30 cellular contexts compared by ENCODE assay signal in the genomic region with DNA sequence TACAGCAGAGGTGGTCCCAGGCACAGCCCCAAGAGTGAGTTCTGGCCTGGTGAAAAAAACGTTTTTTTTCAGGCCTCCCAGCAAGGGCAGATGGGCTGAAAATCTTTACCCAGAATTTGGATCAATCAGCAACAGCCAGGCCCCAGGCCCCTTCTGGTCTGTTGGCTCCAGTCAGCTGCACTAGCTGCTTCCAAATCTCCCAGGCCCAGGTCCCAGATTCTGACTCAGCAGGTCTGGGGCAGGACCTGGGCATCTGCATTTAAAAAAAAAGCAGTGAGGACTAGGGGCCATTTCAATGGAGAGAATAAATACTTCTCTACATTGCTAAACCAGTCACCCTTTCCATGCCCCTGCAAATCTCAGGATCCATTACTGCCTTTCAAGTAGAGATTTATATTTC. TPM values are rescaled to one million over a fixed set of nuclear protein-coding genes. Genes with fewer than 3 reads are reported as not detected.
DNase-seq lines count a peak whose midpoint lies in the region; ATAC-seq, FAIRE-seq and TF ChIP-seq lines count a peak whose summit lies in the region.
"Had no signal": no experiment of that assay in that cellular context is flagged by ENCODE, and none has a peak within 500 bp of the region (broad histone marks: within the 10 kb centered on the region; RNA-seq: fewer than 3 reads in every experiment).

No MANE protein-coding gene starts in this region.

- no peak overlapping the region for H3K18ac ChIP-seq in neuronal stem cell (ENCODE audit: low read length)

- H3K9me3 Mint-ChIP-seq in glutamatergic neuron (ENCODE audit: unreplicated experiment), result peaks cover 17% of the 10 kb centered on the region
- H3K9me3 Mint-ChIP-seq: activated CD4-positive, alpha-beta T cell treated with anti-CD3 and anti-CD28 coated beads, Interleukin-2, amount 10 ng/mL, durations not matched to agents 24 days and 14 days; activated naive CD8-positive, alpha-beta T cell treated with anti-CD3 and anti-CD28 coated beads, Interleukin-2, amount 10 ng/mL, durations not matched to agents 7 days and 5 days; activated T-cell treated with anti-CD3 and anti-CD28 coated beads, Interleukin-2, amount 50 U/mL, for 24 hours; immature natural killer cell; naive thymus-derived CD8-positive, alpha-beta T cell had no signal

- peaks cover 12% of the 10 kb centered on the region; the same call in 1 of the 2 replicates for H3K4me1 ChIP-seq in HUES64 (ENCODE audit: insufficient read depth, low read length)
- H3K4me1 ChIP-seq in K562 (replicated peaks in 1 of 2; ENCODE audit: control insufficient read depth in 2 of 2, insufficient read depth in 2 of 2, low read length in 2 of 2), result peaks cover 6 to 7% of the 10 kb centered on the region in 2 experiments; a peak in 4 of 5 replicates
- peaks cover 21 to 22% of the 10 kb centered on the region in 2 donors for H3K4me1 ChIP-seq in neuronal stem cell (ENCODE audit: control insufficient read depth in 2 of 2, insufficient read depth in 1 of 2, low read depth in 1 of 2, low read length in 2 of 2)

- intact Hi-C loops in K562 (cut with micrococcal nuclease), result no loop called here

- no peak overlapping the region for H2BK120ac ChIP-seq in neuronal stem cell (ENCODE audit: low read depth, low read length)

- peak overlapping the region; percentile 11 for H3K4me3 Mint-ChIP-seq in glutamatergic neuron (ENCODE audit: unreplicated experiment)
- H3K4me3 Mint-ChIP-seq: activated CD4-positive, alpha-beta T cell treated with anti-CD3 and anti-CD28 coated beads, Interleukin-2, amount 10 ng/mL, durations not matched to agents 24 days and 14 days; activated naive CD8-positive, alpha-beta T cell treated with anti-CD3 and anti-CD28 coated beads, Interleukin-2, amount 10 ng/mL, durations not matched to agents 7 days and 5 days; activated T-cell treated with anti-CD3 and anti-CD28 coated beads, Interleukin-2, amount 50 U/mL, for 24 hours; immature natural killer cell; naive thymus-derived CD8-positive, alpha-beta T cell had no signal

- no peaks in the 10 kb centered on the region for H3K36me3 ChIP-seq in HUES64 (ENCODE audit: insufficient read depth, low read length)
- H3K36me3 ChIP-seq in K562 (ENCODE audit: control insufficient read depth, insufficient read depth, low read length), result no peaks in the 10 kb centered on the region
- H3K36me3 ChIP-seq in neuronal stem cell (replicated peaks in 1 of 2; ENCODE audit: control insufficient read depth in 2 of 2, insufficient read depth in 2 of 2, low read length in 2 of 2), result no peaks in the 10 kb centered on the region
- H3K36me3 ChIP-seq: ovary had no signal

- peaks cover 2% of the 10 kb centered on the region for H3K79me1 ChIP-seq in neuronal stem cell (ENCODE audit: low read depth, low read length)

- no peak overlapping the region for H3K4ac ChIP-seq in neuronal stem cell (ENCODE audit: low read length)

- H3K23ac ChIP-seq in neuronal stem cell (ENCODE audit: low read depth, low read length, poor library complexity), result no peak overlapping the region

- POLR2A ChIA-PET in K562 (lab: Yijun Ruan, JAX), result interaction anchor here (1.0 kb wide), 1 partner anchor 184 kb away, joined by 3 read pairs; no protein-coding TSS in a partner anchor

- H2AK5ac ChIP-seq in neuronal stem cell (ENCODE audit: low read depth, low read length), result no peak overlapping the region

- H2AFZ ChIP-seq in K562 (ENCODE audit: low read depth, low read length) (no peak overlapping the region), neuronal stem cell (ENCODE audit: low read length) (no peak overlapping the region)

- no peak for ATAC-seq in K562
- ATAC-seq: naive thymus-derived CD8-positive, alpha-beta T cell; upper lobe of right lung had no signal

- no peak overlapping the region for H4K91ac ChIP-seq in neuronal stem cell (ENCODE audit: low read depth, low read length, poor library complexity)

- no peak for FAIRE-seq in K562 (lab: Jason Lieb, UNC)

- H3K27me3 ChIP-seq in HUES64 (ENCODE audit: insufficient read depth, low read length) (peaks cover 29% of the 10 kb centered on the region), K562 (ENCODE audit: control insufficient read depth in 2 of 2, insufficient read depth in 2 of 2, low read length in 2 of 2) (peaks cover 43 to 74% of the 10 kb centered on the region in 2 experiments), neuronal stem cell (ENCODE audit: control insufficient read depth in 3 of 3, insufficient read depth in 3 of 3, low read depth in 1 of 3, low read length in 3 of 3) (peaks cover 0 to 17% (median 3%) of the 10 kb centered on the region in 3 experiments)
- H3K27me3 ChIP-seq: BLaER1, ovary, right atrium auricular region, upper lobe of right lung had no signal

- no peak overlapping the region for H2BK15ac ChIP-seq in neuronal stem cell (ENCODE audit: low read length)

- in situ Hi-C loops in K562 (cut with MboI), result no loop called here

- no peak overlapping the region for H3K14ac ChIP-seq in neuronal stem cell (ENCODE audit: low read length)

- H3K27me3 Mint-ChIP-seq in glutamatergic neuron (ENCODE audit: unreplicated experiment), result peaks cover 9% of the 10 kb centered on the region

- TF ChIP-seq POLR2A in K562 (conservative IDR thresholded peaks at IDR 0.05), result no peak

- no peaks in the 10 kb centered on the region for H3K79me2 ChIP-seq in K562 (ENCODE audit: control insufficient read depth, insufficient read depth, low read length)

- H3K27ac ChIP-seq in HUES64 (ENCODE audit: low read depth, low read length) (peak overlapping the region; percentile 23; the same call in 1 of the 2 replicates), K562 (ENCODE audit: extremely low read depth, low read depth, low read length) (no peak overlapping the region), neuronal stem cell (replicated peaks; ENCODE audit: low read length) (peak overlapping the region; percentile 67)
- H3K27ac ChIP-seq: BLaER1, KMS-11, ovary, right atrium auricular region, upper lobe of right lung, VCaP had no signal

- 5% methylated on average over 1 of the region's 1 CpG for WGBS in HUES64
- WGBS in K562 (ENCODE audit: insufficient coverage, low coverage, missing lambda C conversion rate), result 0% methylated on average over 1 of the region's 1 CpG
- WGBS in neuronal stem cell (ENCODE audit: extremely low coverage in 2 of 2, insufficient read length in 2 of 2, insufficient replicate concordance in 1 of 2), 2 donors, result no CpG with 5 or more reads among the region's 1 CpG

- TF ChIP-seq RAD21 in K562 (CRISPR knock-in tag; conservative IDR thresholded peaks at IDR 0.05 in 1 of 2, IDR thresholded peaks at IDR 0.05 in 1 of 2), result no peak

- TF ChIP-seq EP300 in K562 (IDR thresholded peaks at IDR 0.05; ENCODE audit: low read length), result no peak

- H3K4me2 ChIP-seq in K562 (ENCODE audit: insufficient read depth, low read length) (no peak overlapping the region), neuronal stem cell (ENCODE audit: insufficient read depth, low read length, poor library complexity, severe bottlenecking) (no peak overlapping the region)
- H3K4me2 ChIP-seq: BLaER1, KMS-11 had no signal

- no peaks in the 10 kb centered on the region for H3K9me1 ChIP-seq in K562 (ENCODE audit: control insufficient read depth, insufficient read depth, low read length)

- H2BK5ac ChIP-seq in neuronal stem cell (ENCODE audit: low read length), result no peak overlapping the region

- H3K4me3 ChIP-seq in HUES64 (ENCODE audit: low read length), result no peak overlapping the region
- no peak overlapping the region for H3K4me3 ChIP-seq in K562
- no peak overlapping the region for H3K4me3 ChIP-seq in neuronal stem cell (ENCODE audit: low read length in 2 of 2)
- H3K4me3 ChIP-seq: BLaER1, dorsolateral prefrontal cortex, ovary, right atrium auricular region, upper lobe of right lung had no signal

- TF ChIP-seq CTCF in K562 (IDR thresholded peaks at IDR 0.05 in 2 of 3, conservative IDR thresholded peaks at IDR 0.05 in 1 of 3; ENCODE audit: insufficient read depth in 2 of 3, low read depth in 1 of 3, low read length in 3 of 3), result no peak
- TF ChIP-seq CTCF in glutamatergic neuron (IDR thresholded peaks at IDR 0.05; ENCODE audit: partially characterized antibody, unreplicated experiment), result no peak

- H3K9me3 ChIP-seq in HUES64 (ENCODE audit: insufficient read depth, low read depth, low read length) (no peaks in the 10 kb centered on the region), K562 (replicated peaks; ENCODE audit: control insufficient read depth, insufficient read depth, low read depth, low read length) (no peaks in the 10 kb centered on the region), neuronal stem cell (replicated peaks in 1 of 2; ENCODE audit: control insufficient read depth in 2 of 2, insufficient read depth in 1 of 2, low read depth in 1 of 2, low read length in 2 of 2) (no peaks in the 10 kb centered on the region)
- H3K9me3 ChIP-seq: BLaER1, ovary, right atrium auricular region, spleen, upper lobe of right lung had no signal

- no peaks in the 10 kb centered on the region for H3K36me3 Mint-ChIP-seq in glutamatergic neuron (ENCODE audit: unreplicated experiment)
- H3K36me3 Mint-ChIP-seq: immature natural killer cell had no signal

- H3K9ac ChIP-seq in HUES64 (ENCODE audit: low read depth, low read length) (no peak overlapping the region), K562 (ENCODE audit: insufficient read depth in 1 of 2, low read depth in 2 of 2, low read length in 2 of 2) (no peak overlapping the region), neuronal stem cell (ENCODE audit: low read depth, low read length, poor library complexity) (peak overlapping the region; percentile 25)
- H3K9ac ChIP-seq: BLaER1, KMS-11 had no signal

- no TSS peak for BruUV-seq in K562 (replicated peaks; lab: Mats Ljungman, UMichigan)

- DNase-seq in K562 (ENCODE audit: extremely low read depth in 1 of 4, low spot score in 3 of 4) (no peak), glutamatergic neuron (no peak), neuronal stem cell (ENCODE audit: low spot score) (no peak), NOMO-1 treated with dmso at 0.1 percent for 144 hours (lab: John Stamatoyannopoulos, UW; ENCODE audit: unreplicated experiment) (no peak), SW480 (ENCODE audit: low spot score) (no peak), SKM-1 (lab: John Stamatoyannopoulos, UW; ENCODE audit: unreplicated experiment) (no peak)
- no peak for DNase-seq in activated CD4-positive, alpha-beta T cell treated with anti-CD3 and anti-CD28 coated beads for 1 hour
- DNase-seq: activated CD4-positive, alpha-beta T cell treated with anti-CD3 and anti-CD28 coated beads, Interleukin-2, amount 10 ng/mL, durations not matched to agents 24 days and 14 days; activated gamma-delta T cell; activated naive CD8-positive, alpha-beta T cell treated with anti-CD3 and anti-CD28 coated beads, Interleukin-2, amount 10 ng/mL, durations not matched to agents 7 days and 5 days; activated T-cell treated with anti-CD3 and anti-CD28 coated beads, Interleukin-2, amount 50 U/mL, for 24 hours; central memory CD4-positive, alpha-beta T cell; GDM1; HCEC 1CT; immature natural killer cell; mesendoderm; naive thymus-derived CD8-positive, alpha-beta T cell; NCI-H510A; ovary; spleen; T-helper 9 cell; upper lobe of right lung had no signal

- CTCF ChIA-PET in K562 (lab: Yijun Ruan, JAX; ENCODE audit: low intra/inter-chr PET ratio), result no interaction called here

- peaks cover 32% of the 10 kb centered on the region for H3K4me1 Mint-ChIP-seq in glutamatergic neuron (ENCODE audit: low read depth, unreplicated experiment)

- no peak overlapping the region for H2BK12ac ChIP-seq in neuronal stem cell (ENCODE audit: low read length)

- peak overlapping the region; percentile 76 for H3K27ac Mint-ChIP-seq in glutamatergic neuron (ENCODE audit: unreplicated experiment)
- H3K27ac Mint-ChIP-seq: activated CD4-positive, alpha-beta T cell treated with anti-CD3 and anti-CD28 coated beads, Interleukin-2, amount 10 ng/mL, durations not matched to agents 24 days and 14 days; activated naive CD8-positive, alpha-beta T cell treated with anti-CD3 and anti-CD28 coated beads, Interleukin-2, amount 10 ng/mL, durations not matched to agents 7 days and 5 days; activated T-cell treated with anti-CD3 and anti-CD28 coated beads, Interleukin-2, amount 50 U/mL, for 24 hours; immature natural killer cell had no signal

- peaks cover 4% of the 10 kb centered on the region for H4K20me1 ChIP-seq in K562 (replicated peaks; ENCODE audit: control insufficient read depth, insufficient read depth, low read length)
- H4K20me1 ChIP-seq: BLaER1 had no signal

- H4K8ac ChIP-seq in neuronal stem cell (ENCODE audit: low read depth, low read length), result no peak overlapping the region

RNA-seq across cellular contexts. Expression of a gene that starts 4.3 kb away (rescaled TPM):
- polyA plus RNA-seq in HUES64 (2013, experiment 1 of 2), result 15.9 TPM
- polyA plus RNA-seq in HUES64 (2013, experiment 2 of 2), result 19.1 TPM
- total RNA-seq in K562 (2011; cell fraction: chromatin; rRNA removed; ENCODE audit: low replicate concordance), result not detected in 2 replicates
- not detected in 2 replicates for total RNA-seq in K562 (2011; cell fraction: nucleolus; rRNA removed)
- not detected in 2 replicates for total RNA-seq in K562 (2011; cell fraction: nucleoplasm; rRNA removed)
- total RNA-seq in K562 (2014; rRNA removed) (not detected in 2 replicates), K562 (2014; rRNA removed; fragmentation: Illumina TruSeq; extraction: Trizol) (not detected in 2 replicates), K562 (2015; rRNA removed; fragmentation: Illumina TruSeq; extraction: Trizol) (not detected in 2 replicates), K562 (2021) (0.27 and 0.45 TPM in 2 replicates), glutamatergic neuron (ENCODE audit: unreplicated experiment) (4.4 TPM)
- polyA plus RNA-seq in K562 (2011; rRNA removed) (not detected in 2 replicates), K562 (2014; fragmentation: Illumina TruSeq; extraction: Trizol) (not detected in 2 replicates), K562 (2014; fragmentation: Nextera tagmentation; extraction: Ambion mirVana) (not detected), K562 (2014; rRNA removed) (0.07 TPM in 1 of 2 replicates, not detected in the other)
- polyA plus RNA-seq in K562 (2011; cell fraction: cytosol; rRNA removed), result not detected in 2 replicates
- polyA plus RNA-seq in K562 (2011; cell fraction: nucleus; rRNA removed), result not detected in 2 replicates
- not detected in 2 replicates for polyA plus RNA-seq in K562 (2012)
- not detected in 2 replicates for polyA minus RNA-seq in K562 (2011; rRNA and poly(A)+ RNA removed)
- polyA minus RNA-seq in K562 (2011; cell fraction: cytosol; rRNA and poly(A)+ RNA removed), result not detected in 2 replicates
- not detected in 2 replicates for polyA minus RNA-seq in K562 (2011; cell fraction: nucleus; rRNA and poly(A)+ RNA removed)
- polyA plus RNA-seq in neuronal stem cell (2013, experiment 1 of 2), result 44.3 TPM
- 45.8 TPM for polyA plus RNA-seq in neuronal stem cell (2013, experiment 2 of 2)

RNA-seq across cellular contexts. Expression of a gene that starts 23.4 kb away (rescaled TPM):
- polyA plus RNA-seq in HUES64 (2013, experiment 1 of 2), result 73.4 TPM
- 73.1 TPM for polyA plus RNA-seq in HUES64 (2013, experiment 2 of 2)
- 0.77 and 2.6 TPM in 2 replicates for total RNA-seq in K562 (2011; cell fraction: chromatin; rRNA removed; ENCODE audit: low replicate concordance)
- 1.4 and 2.5 TPM in 2 replicates for total RNA-seq in K562 (2011; cell fraction: nucleolus; rRNA removed)
- 1.2 and 2.1 TPM in 2 replicates for total RNA-seq in K562 (2011; cell fraction: nucleoplasm; rRNA removed)
- 0.12 and 0.14 TPM in 2 replicates for total RNA-seq in K562 (2014; rRNA removed)
- not detected in 2 replicates for total RNA-seq in K562 (2014; rRNA removed; fragmentation: Illumina TruSeq; extraction: Trizol)
- 0.04 TPM in 1 of 2 replicates, not detected in the other for total RNA-seq in K562 (2015; rRNA removed; fragmentation: Illumina TruSeq; extraction: Trizol)
- total RNA-seq in K562 (2021), result 0.24 and 0.47 TPM in 2 replicates
- polyA plus RNA-seq in K562 (2011; rRNA removed), result 0.18 and 0.20 TPM in 2 replicates
- polyA plus RNA-seq in K562 (2011; cell fraction: cytosol; rRNA removed), result 0.03 and 0.30 TPM in 2 replicates
- polyA plus RNA-seq in K562 (2011; cell fraction: nucleus; rRNA removed), result 1.1 and 3.4 TPM in 2 replicates
- 0.12 and 0.26 TPM in 2 replicates for polyA plus RNA-seq in K562 (2012)
- polyA plus RNA-seq in K562 (2014; fragmentation: Illumina TruSeq; extraction: Trizol), result not detected in 2 replicates
- not detected for polyA plus RNA-seq in K562 (2014; fragmentation: Nextera tagmentation; extraction: Ambion mirVana)
- polyA plus RNA-seq in K562 (2014; rRNA removed), result 0.93 and 1.1 TPM in 2 replicates
- polyA minus RNA-seq in K562 (2011; rRNA and poly(A)+ RNA removed), result 0.15 and 0.46 TPM in 2 replicates
- polyA minus RNA-seq in K562 (2011; cell fraction: cytosol; rRNA and poly(A)+ RNA removed), result 0.73 and 1.4 TPM in 2 replicates
- polyA minus RNA-seq in K562 (2011; cell fraction: nucleus; rRNA and poly(A)+ RNA removed), result 1.8 and 2.2 TPM in 2 replicates
- total RNA-seq in glutamatergic neuron (ENCODE audit: unreplicated experiment), result 664 TPM
- polyA plus RNA-seq in neuronal stem cell (2013, experiment 1 of 2), result 90.5 TPM
- polyA plus RNA-seq in neuronal stem cell (2013, experiment 2 of 2), result 91.3 TPM
- polyA plus RNA-seq: immature natural killer cell; naive thymus-derived CD8-positive, alpha-beta T cell had no signal

RNA-seq across cellular contexts. Expression of a gene that starts 23.8 kb away (rescaled TPM):
- polyA plus RNA-seq in HUES64 (2013, experiment 1 of 2), result not detected
- polyA plus RNA-seq in HUES64 (2013, experiment 2 of 2), result 0.13 TPM
- total RNA-seq in K562 (2011; cell fraction: chromatin; rRNA removed; ENCODE audit: low replicate concordance), result not detected in 2 replicates
- total RNA-seq in K562 (2011; cell fraction: nucleolus; rRNA removed), result not detected in 2 replicates
- total RNA-seq in K562 (2011; cell fraction: nucleoplasm; rRNA removed), result not detected in 2 replicates
- total RNA-seq in K562 (2014; rRNA removed) (not detected in 2 replicates), K562 (2014; rRNA removed; fragmentation: Illumina TruSeq; extraction: Trizol) (not detected in 2 replicates), K562 (2015; rRNA removed; fragmentation: Illumina TruSeq; extraction: Trizol) (not detected in 2 replicates), K562 (2021) (0.84 and 1.5 TPM in 2 replicates), glutamatergic neuron (ENCODE audit: unreplicated experiment) (not detected)
- polyA plus RNA-seq in K562 (2011; rRNA removed) (not detected in 2 replicates), K562 (2014; fragmentation: Illumina TruSeq; extraction: Trizol) (not detected in 2 replicates), K562 (2014; fragmentation: Nextera tagmentation; extraction: Ambion mirVana) (not detected), K562 (2014; rRNA removed) (not detected in 2 replicates)
- not detected in 2 replicates for polyA plus RNA-seq in K562 (2011; cell fraction: cytosol; rRNA removed)
- not detected in 2 replicates for polyA plus RNA-seq in K562 (2011; cell fraction: nucleus; rRNA removed)
- polyA plus RNA-seq in K562 (2012), result not detected in 2 replicates
- polyA minus RNA-seq in K562 (2011; rRNA and poly(A)+ RNA removed), result not detected in 2 replicates
- not detected in 2 replicates for polyA minus RNA-seq in K562 (2011; cell fraction: cytosol; rRNA and poly(A)+ RNA removed)
- polyA minus RNA-seq in K562 (2011; cell fraction: nucleus; rRNA and poly(A)+ RNA removed), result not detected in 2 replicates
- polyA plus RNA-seq in neuronal stem cell (2013, experiment 1 of 2), result 0.21 TPM
- 0.24 TPM for polyA plus RNA-seq in neuronal stem cell (2013, experiment 2 of 2)
- total RNA-seq: fibroblast of villous mesenchyme, HT1080 had no signal

RNA-seq across cellular contexts. Expression of a gene that starts 33.7 kb away (rescaled TPM):
- 46.1 TPM for polyA plus RNA-seq in HUES64 (2013, experiment 1 of 2)
- 48.6 TPM for polyA plus RNA-seq in HUES64 (2013, experiment 2 of 2)
- total RNA-seq in K562 (2011; cell fraction: chromatin; rRNA removed; ENCODE audit: low replicate concordance), result 15.1 and 39.4 TPM in 2 replicates
- 48.2 and 68.0 TPM in 2 replicates for total RNA-seq in K562 (2011; cell fraction: nucleolus; rRNA removed)
- total RNA-seq in K562 (2011; cell fraction: nucleoplasm; rRNA removed), result 65.5 and 90.9 TPM in 2 replicates
- total RNA-seq in K562 (2014; rRNA removed) (26.8 and 48.2 TPM in 2 replicates), K562 (2014; rRNA removed; fragmentation: Illumina TruSeq; extraction: Trizol) (23.3 and 30.5 TPM in 2 replicates), K562 (2015; rRNA removed; fragmentation: Illumina TruSeq; extraction: Trizol) (31.3 and 32.7 TPM in 2 replicates), K562 (2021) (69.8 and 79.0 TPM in 2 replicates), glutamatergic neuron (ENCODE audit: unreplicated experiment) (4.0 TPM)
- polyA plus RNA-seq in K562 (2011; rRNA removed) (16.2 and 24.9 TPM in 2 replicates), K562 (2014; fragmentation: Illumina TruSeq; extraction: Trizol) (71.3 and 83.1 TPM in 2 replicates), K562 (2014; fragmentation: Nextera tagmentation; extraction: Ambion mirVana) (10 to 100 TPM in 1 of 2 experiments, 1 to 10 TPM in 1; 9.2 to 18.3 TPM), K562 (2014; rRNA removed) (31.7 and 44.0 TPM in 2 replicates)
- 21.6 and 39.6 TPM in 2 replicates for polyA plus RNA-seq in K562 (2011; cell fraction: cytosol; rRNA removed)
- 16.5 and 20.7 TPM in 2 replicates for polyA plus RNA-seq in K562 (2011; cell fraction: nucleus; rRNA removed)
- 43.2 and 51.4 TPM in 2 replicates for polyA plus RNA-seq in K562 (2012)
- 10.7 and 12.1 TPM in 2 replicates for polyA minus RNA-seq in K562 (2011; rRNA and poly(A)+ RNA removed)
- polyA minus RNA-seq in K562 (2011; cell fraction: cytosol; rRNA and poly(A)+ RNA removed), result 20.4 and 24.0 TPM in 2 replicates
- polyA minus RNA-seq in K562 (2011; cell fraction: nucleus; rRNA and poly(A)+ RNA removed), result 5.5 and 8.0 TPM in 2 replicates
- 64.1 TPM for polyA plus RNA-seq in neuronal stem cell (2013, experiment 1 of 2)
- 63.1 TPM for polyA plus RNA-seq in neuronal stem cell (2013, experiment 2 of 2)

RNA-seq across cellular contexts. Expression of a gene that starts 41.3 kb away (rescaled TPM):
- 121 TPM for polyA plus RNA-seq in HUES64 (2013, experiment 1 of 2)
- 102 TPM for polyA plus RNA-seq in HUES64 (2013, experiment 2 of 2)
- total RNA-seq in K562 (2011; cell fraction: chromatin; rRNA removed; ENCODE audit: low replicate concordance), result 44.6 and 81.5 TPM in 2 replicates
- total RNA-seq in K562 (2011; cell fraction: nucleolus; rRNA removed), result 57.1 and 61.7 TPM in 2 replicates
- total RNA-seq in K562 (2011; cell fraction: nucleoplasm; rRNA removed), result 54.4 and 88.4 TPM in 2 replicates
- 93.5 and 122 TPM in 2 replicates for total RNA-seq in K562 (2014; rRNA removed)
- 58.4 and 68.0 TPM in 2 replicates for total RNA-seq in K562 (2014; rRNA removed; fragmentation: Illumina TruSeq; extraction: Trizol)
- total RNA-seq in K562 (2015; rRNA removed; fragmentation: Illumina TruSeq; extraction: Trizol), result 84.9 and 89.6 TPM in 2 replicates
- total RNA-seq in K562 (2021), result 193 and 208 TPM in 2 replicates
- polyA plus RNA-seq in K562 (2011; rRNA removed), result 31.5 and 61.8 TPM in 2 replicates
- 40.2 and 96.7 TPM in 2 replicates for polyA plus RNA-seq in K562 (2011; cell fraction: cytosol; rRNA removed)
- polyA plus RNA-seq in K562 (2011; cell fraction: nucleus; rRNA removed), result 41.7 and 70.4 TPM in 2 replicates
- polyA plus RNA-seq in K562 (2012), result 146 and 194 TPM in 2 replicates
- polyA plus RNA-seq in K562 (2014; fragmentation: Illumina TruSeq; extraction: Trizol), result 212 and 213 TPM in 2 replicates
- polyA plus RNA-seq in K562 (2014; fragmentation: Nextera tagmentation; extraction: Ambion mirVana), result 10 to 100 TPM in 1 of 2 experiments, 1 to 10 TPM in 1; 9.4 to 16.5 TPM
- polyA plus RNA-seq in K562 (2014; rRNA removed), result 73.1 and 73.2 TPM in 2 replicates
- polyA minus RNA-seq in K562 (2011; rRNA and poly(A)+ RNA removed), result 23.9 and 28.7 TPM in 2 replicates
- polyA minus RNA-seq in K562 (2011; cell fraction: cytosol; rRNA and poly(A)+ RNA removed), result 53.3 and 75.9 TPM in 2 replicates
- polyA minus RNA-seq in K562 (2011; cell fraction: nucleus; rRNA and poly(A)+ RNA removed), result 41.1 and 43.4 TPM in 2 replicates
- total RNA-seq in glutamatergic neuron (ENCODE audit: unreplicated experiment), result 74.4 TPM
- polyA plus RNA-seq in neuronal stem cell (2013, experiment 1 of 2), result 80.3 TPM
- 77.6 TPM for polyA plus RNA-seq in neuronal stem cell (2013, experiment 2 of 2)

Comparison
In these comparisons a context has a peak if more than half of its experiments do, and no peak if none do; other contexts are left out.
1. RNA of a gene that starts 23.4 kb away (total RNA-seq): 664 TPM in glutamatergic neuron (single experiment); 0.04 to 2.6 TPM in K562; every median in the first group is over 100 times any median in the second.